Comparison of ENCODE assay signal across 12 cellular contexts in genomic region chr11:7579226-7579825, GRCh38.
DNase-seq lines count a peak whose midpoint lies in the region; ATAC-seq and TF ChIP-seq lines count a peak whose summit lies in the region.
"Had no signal": no experiment of that assay in that cellular context is flagged by ENCODE, and none has a peak within 500 bp of the region (broad histone marks: within the 10 kb centered on the region; RNA-seq: fewer than 3 reads in every experiment).

No MANE protein-coding gene starts in this region.

- DNase-seq in GM23248 = peak; percentile 75
- peak in 1 of 4 donors; percentile 9 for DNase-seq in body of pancreas
- peak; percentile 46 for DNase-seq in iris pigment epithelial cell (ENCODE audit: low read depth)
- no peak for DNase-seq in thyroid gland
- DNase-seq in HEK293T (ENCODE audit: extremely low spot score) = no peak
- DNase-seq: activated CD4-positive, alpha-beta T cell treated with anti-CD3 and anti-CD28 coated beads for 48 hours; DMS79 treated with DMSO at 0.1 percent for 48 hours; erythroblast; NCI-H1694 treated with DMSO at 0.1 percent for 48 hours; SHP77 had no signal

- H3K4me2 ChIP-seq in GM23248 (ENCODE audit: unreplicated experiment) = peak overlapping the region; percentile 85

- H3K79me2 ChIP-seq in GM23248 (ENCODE audit: insufficient read depth) = no peaks in the 10 kb centered on the region

- no peaks in the 10 kb centered on the region for H3K9me3 ChIP-seq in GM23248 (ENCODE audit: low read depth)
- H3K9me3 ChIP-seq in body of pancreas = no peaks in the 10 kb centered on the region
- H3K9me3 ChIP-seq in thyroid gland = no peaks in the 10 kb centered on the region

- no peak overlapping the region for H3K4me3 ChIP-seq in GM23248
- H3K4me3 ChIP-seq in body of pancreas = no peak overlapping the region
- no peak overlapping the region for H3K4me3 ChIP-seq in thyroid gland (replicated peaks in 1 of 3)

- intact Hi-C loops in body of pancreas (cut with DNase I) (no loop called here), thyroid gland (cut with DNase I) (loop anchor here (10.0 kb wide), 1 partner anchor 65 kb away; the partner anchor contains the start of gene PPFIBP2)

- POLR2A ChIA-PET in HEK293T (lab: Yijun Ruan, JAX) = no interaction called here

- no peak overlapping the region for H2AFZ ChIP-seq in GM23248

- H3K27ac ChIP-seq in GM23248 (peak overlapping the region; percentile 65), body of pancreas (no peak overlapping the region), thyroid gland (peak overlapping the region in 2 of 3 donors; percentile 93 to 97)

- no peaks in the 10 kb centered on the region for H3K36me3 ChIP-seq in GM23248 (ENCODE audit: low read depth)
- no peaks in the 10 kb centered on the region for H3K36me3 ChIP-seq in body of pancreas (replicated peaks in 1 of 2; ENCODE audit: insufficient read depth in 1 of 2, low read depth in 2 of 2)
- no peaks in the 10 kb centered on the region for H3K36me3 ChIP-seq in thyroid gland

- in situ Hi-C loops in GM23248 (cut with MboI) = no loop called here

- H4K20me1 ChIP-seq in GM23248 (ENCODE audit: insufficient read depth) = no peaks in the 10 kb centered on the region

- TF ChIP-seq CTCF in body of pancreas (IDR thresholded peaks at IDR 0.05) (no peak), thyroid gland (IDR thresholded peaks at IDR 0.05) (no peak)

- peak; percentile 23 for ATAC-seq in body of pancreas
- no peak for ATAC-seq in HG03045 (IDR thresholded peaks at IDR 0.05; ENCODE audit: unreplicated experiment)
- no peak for ATAC-seq in HG03432 (IDR thresholded peaks at IDR 0.05; ENCODE audit: unreplicated experiment)

- CTCF ChIA-PET in HEK293T (lab: Yijun Ruan, JAX) = no interaction called here

- WGBS in GM23248 (ENCODE audit: low coverage in 1 of 2, low lambda C conversion rate in 2 of 2, missing lambda C conversion rate in 2 of 2), 2 experiments = 0 to 3% methylated on average over 1 of the region's 1 CpG
- WGBS in body of pancreas, 2 donors = 45 to 46% methylated on average over 1 of the region's 1 CpG
- 48 to 65% methylated on average over 1 of the region's 1 CpG for WGBS in thyroid gland, 2 donors

- peak overlapping the region; percentile 8; the same call in 1 of the 2 replicates for H3K9ac ChIP-seq in GM23248

- H3K9me2 ChIP-seq in GM23248 (ENCODE audit: insufficient read depth) = no peaks in the 10 kb centered on the region

- peaks cover 47% of the 10 kb centered on the region for H3K4me1 ChIP-seq in GM23248 (ENCODE audit: insufficient read depth)
- H3K4me1 ChIP-seq in body of pancreas = peaks cover 10% of the 10 kb centered on the region
- H3K4me1 ChIP-seq in thyroid gland = peaks cover 83 to 97% of the 10 kb centered on the region in 2 donors

- H3K27me3 ChIP-seq in GM23248 (replicated peaks; ENCODE audit: insufficient read depth) (no peaks in the 10 kb centered on the region), body of pancreas (no peaks in the 10 kb centered on the region), thyroid gland (no peaks in the 10 kb centered on the region)

- H3F3A ChIP-seq in GM23248 (ENCODE audit: insufficient read depth) = peaks cover 30% of the 10 kb centered on the region

- TF ChIP-seq POLR2A in body of pancreas (IDR thresholded peaks at IDR 0.05) (no peak), thyroid gland (IDR thresholded peaks at IDR 0.05) (no peak)

TF ChIP-seq in HEK293T, 16 proteins besides CTCF, POLR2A, EP300 and RAD21:
- TF ChIP-seq ELF4 (IDR thresholded peaks at IDR 0.05) = no peak
- TF ChIP-seq FOXK2 (IDR thresholded peaks at IDR 0.05) = no peak

Comparison
In these comparisons a context has a peak if more than half of its experiments do, and no peak if none do; other contexts are left out.
1. DNase-seq: peak in GM23248 (single experiment) and iris pigment epithelial cell (single experiment); none in thyroid gland (0 of 2) and HEK293T (single experiment).
2. H3K27ac ChIP-seq: peak in GM23248 (single experiment) and thyroid gland (2 of 3); none in body of pancreas (0 of 4).